ENCODE assay signal across 8 cellular contexts in the genomic region with DNA sequence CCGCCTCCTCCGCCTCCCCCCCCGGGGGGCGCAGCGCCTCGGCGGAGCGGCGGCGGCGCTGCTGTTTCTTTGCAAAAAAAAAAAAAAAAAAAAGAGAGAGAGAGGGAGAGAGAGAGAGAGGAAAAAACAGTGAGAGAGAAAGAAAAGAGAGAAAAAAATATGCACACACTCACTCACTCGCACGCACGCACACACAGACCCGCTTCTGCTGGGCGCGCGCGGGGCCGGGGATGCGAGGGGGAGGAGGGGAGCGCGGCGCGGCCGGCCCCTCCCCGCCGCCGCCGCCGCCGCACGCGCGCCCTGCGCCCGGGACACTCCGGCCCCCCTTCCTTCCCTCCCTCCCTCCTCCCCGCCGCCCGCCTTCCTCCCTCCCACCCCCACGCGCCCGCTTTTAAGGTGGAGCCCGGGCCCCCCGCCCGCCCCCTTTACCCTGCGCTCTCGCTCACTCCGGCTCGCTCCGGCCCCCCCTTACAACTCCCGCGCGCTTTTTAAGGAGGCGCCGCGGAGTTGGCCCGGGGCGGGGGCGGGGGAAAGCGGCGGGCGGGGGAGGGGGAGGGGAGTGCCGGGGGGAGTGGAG. TPM values are rescaled to one million over a fixed set of nuclear protein-coding genes. Genes with fewer than 3 reads are reported as not detected.
DNase-seq lines count a peak whose midpoint lies in the region; ATAC-seq and TF ChIP-seq lines count a peak whose summit lies in the region.

A gene (minus strand): TSS at position 243 of the 577 bp plus-strand sequence.

- peaks cover 6% of the 10 kb centered on the region; the same call in 1 of the 2 replicates for H4K20me1 ChIP-seq in GM23338 (replicated peaks; ENCODE audit: insufficient read depth)

- peak within 1 kb of the TSS; percentile 90 for H2AFZ ChIP-seq in GM23338

- H3K27me3 Mint-ChIP-seq in GM23338 (ENCODE audit: insufficient read depth, low read depth, poor library complexity) = peaks cover 23% of the 10 kb centered on the region

- H3K4me1 Mint-ChIP-seq in GM23338 = peaks cover 12% of the 10 kb centered on the region

- H3K9me3 Mint-ChIP-seq in GM23338 = peaks cover 15% of the 10 kb centered on the region

- peak within 1 kb of the TSS; percentile 91 for H3K4me3 Mint-ChIP-seq in GM23338

- intact Hi-C loops in heart right ventricle (cut with DNase I) = loop anchor here in 2 of 10 donors (2.0 to 5.0 kb wide), 2 partner anchors 26 to 47 kb away; a partner anchor contains a TSS

- TF ChIP-seq CTCF in GM23338 (conservative IDR thresholded peaks at IDR 0.05; ENCODE audit: low read depth in 2 of 2) (no peak), heart right ventricle (IDR thresholded peaks at IDR 0.05) (no peak)

- H3K27ac Mint-ChIP-seq in GM23338 = no peak within 1 kb of the TSS

- H3K27me3 ChIP-seq in GM23338 (ENCODE audit: insufficient read depth) (peaks cover 27% of the 10 kb centered on the region), heart right ventricle (no peaks in the 10 kb centered on the region), thymus (ENCODE audit: control insufficient read depth, insufficient read depth) (no peaks in the 10 kb centered on the region)

- H3K9me3 ChIP-seq in heart right ventricle (peaks cover 0 to 12% (median 8%) of the 10 kb centered on the region in 11 donors), thymus (ENCODE audit: control insufficient read depth) (peaks cover 2% of the 10 kb centered on the region)

- peaks cover 26% of the 10 kb centered on the region for H3F3A ChIP-seq in GM23338 (replicated peaks; ENCODE audit: low read depth)

- ATAC-seq in GM23338 = peak; percentile 20; the same call in 2 of the 3 replicates
- peak; percentile 46 to 80 (median 72) for ATAC-seq in heart right ventricle

- peaks cover 28% of the 10 kb centered on the region for H3K36me3 Mint-ChIP-seq in GM23338 (ENCODE audit: low read depth)

- H3K79me2 ChIP-seq in GM23338 (replicated peaks; ENCODE audit: insufficient read depth) = no peaks in the 10 kb centered on the region

- peaks cover 9% of the 10 kb centered on the region; the same call in 1 of the 2 replicates for H3K36me3 ChIP-seq in GM23338 (ENCODE audit: insufficient read depth)
- H3K36me3 ChIP-seq in heart right ventricle = peaks cover 0 to 41% (median 10%) of the 10 kb centered on the region in 9 donors
- H3K36me3 ChIP-seq in thymus (ENCODE audit: control insufficient read depth, insufficient read depth) = peaks cover 19% of the 10 kb centered on the region

- peak; percentile 94 for DNase-seq in DMS53 (lab: John Stamatoyannopoulos, UW)
- DNase-seq in GM23338 (ENCODE audit: low spot score) = peak; percentile 92
- DNase-seq in M059J (ENCODE audit: low read depth) = peak; percentile 79
- DNase-seq in T follicular helper cell (ENCODE audit: low read depth) = peak; percentile 82
- peak; percentile 93 for DNase-seq in heart right ventricle
- peak; percentile 71 for DNase-seq in pons (ENCODE audit: low spot score)

- H3K27ac ChIP-seq in GM23338 (ENCODE audit: low read depth) (0 out of 2 replicates have a peak within 1 kb of the TSS, but pooled peaks have one; percentile 55), adipose tissue (ENCODE audit: low read depth, low read length) (no peak within 1 kb of the TSS), heart right ventricle (peak within 1 kb of the TSS; percentile 88 to 99 (median 96)), thymus (ENCODE audit: low read depth) (peak within 1 kb of the TSS; percentile 95)

- H3K9me2 ChIP-seq in GM23338 (ENCODE audit: insufficient read depth) = no peaks in the 10 kb centered on the region

- H3K4me3 ChIP-seq in GM23338 (peak within 1 kb of the TSS; percentile 93), heart right ventricle (peak within 1 kb of the TSS; percentile 73 to 95 (median 80)), thymus (ENCODE audit: low read length) (peak within 1 kb of the TSS; percentile 89)

- H3K4me2 ChIP-seq in GM23338 = peak within 1 kb of the TSS; percentile 99

- H3K4me1 ChIP-seq in GM23338 (ENCODE audit: insufficient read depth) (peaks cover 8% of the 10 kb centered on the region), heart right ventricle (peaks cover 0 to 19% (median 16%) of the 10 kb centered on the region in 9 donors), thymus (ENCODE audit: control insufficient read depth, insufficient read depth, low read length) (peaks cover 7% of the 10 kb centered on the region)

- 0 to 1% (median 0%) methylated on average over 1 to 42 of the region's 65 CpGs for WGBS in adipose tissue, 3 donors
- 0 to 1% methylated on average over 7 to 55 of the region's 65 CpGs for WGBS in heart right ventricle, 2 donors
- under 1% methylated on average over 58 of the region's 65 CpGs for WGBS in thymus

TF ChIP-seq in GM23338, 12 proteins besides CTCF, POLR2A, EP300 and RAD21:
- no peak for TF ChIP-seq EZH2 (IDR thresholded peaks at IDR 0.05; ENCODE audit: low read depth, unreplicated experiment)
- TF ChIP-seq, protein P1, sequence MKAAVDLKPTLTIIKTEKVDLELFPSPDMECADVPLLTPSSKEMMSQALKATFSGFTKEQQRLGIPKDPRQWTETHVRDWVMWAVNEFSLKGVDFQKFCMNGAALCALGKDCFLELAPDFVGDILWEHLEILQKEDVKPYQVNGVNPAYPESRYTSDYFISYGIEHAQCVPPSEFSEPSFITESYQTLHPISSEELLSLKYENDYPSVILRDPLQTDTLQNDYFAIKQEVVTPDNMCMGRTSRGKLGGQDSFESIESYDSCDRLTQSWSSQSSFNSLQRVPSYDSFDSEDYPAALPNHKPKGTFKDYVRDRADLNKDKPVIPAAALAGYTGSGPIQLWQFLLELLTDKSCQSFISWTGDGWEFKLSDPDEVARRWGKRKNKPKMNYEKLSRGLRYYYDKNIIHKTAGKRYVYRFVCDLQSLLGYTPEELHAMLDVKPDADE (IDR thresholded peaks at IDR 0.05) = no peak
- TF ChIP-seq STAT1 (IDR thresholded peaks at IDR 0.05; ENCODE audit: unreplicated experiment) = no peak
- TF ChIP-seq JUNB (IDR thresholded peaks at IDR 0.05; ENCODE audit: unreplicated experiment) = no peak

RNA-seq across cellular contexts. Expression of the gene that starts here (rescaled TPM):
- 67.1 and 69.0 TPM in 2 replicates for total RNA-seq in GM23338 (2014; rRNA removed; shearing (Covaris generic))
- polyA plus RNA-seq in GM23338 (2016; fragmentation: Nextera tagmentation; extraction: Ambion mirVana) (32.2 and 38.1 TPM in 2 replicates), adipose tissue (10 to 100 TPM; 20.0 to 28.6 (median 24.4) TPM), heart right ventricle (10 to 100 TPM; 34.4 to 55.3 TPM), thymus (43.6 TPM)
- 10.5 and 43.2 TPM in 2 replicates for total RNA-seq in M059J (2014; rRNA removed; shearing (Covaris generic))
- 10 to 100 TPM; 26.7 to 53.0 (median 33.7) TPM for total RNA-seq in heart right ventricle
